Comparison of ENCODE assay signal across 8 cellular contexts in genomic region chr5:124649548-124650501, GRCh38.
A peak's percentile ranks its signal among the peaks of the same experiment; 100 is the strongest.
DNase-seq lines count a peak whose midpoint lies in the region; ATAC-seq and TF ChIP-seq lines count a peak whose summit lies in the region.

No MANE protein-coding gene starts in this region.

- H3K4me1 ChIP-seq in duodenal mucosa (ENCODE audit: control insufficient read depth in 1 of 2, insufficient read depth in 2 of 2, low read length in 2 of 2) (peaks cover 56 to 64% of the 10 kb centered on the region in 2 donors), mucosa of descending colon (ENCODE audit: low read depth) (peaks cover 38% of the 10 kb centered on the region)

- peaks cover 5 to 22% of the 10 kb centered on the region in 2 donors for H3K36me3 ChIP-seq in duodenal mucosa (ENCODE audit: control insufficient read depth in 1 of 2, insufficient read depth in 2 of 2, low read length in 2 of 2)
- H3K36me3 ChIP-seq in mucosa of descending colon (ENCODE audit: low read depth), result no peaks in the 10 kb centered on the region

- H3K4me3 Mint-ChIP-seq in stimulated activated memory B cell treated with anti-CD40 and anti-IgM and Interleukin-4, amounts not matched to agents 10 μg/mL and 1 μg/mL and 100 μg/mL, for 72 hours, result peak overlapping the region; percentile 65

- TF ChIP-seq CTCF in mucosa of descending colon (IDR thresholded peaks at IDR 0.05), result no peak

- ATAC-seq in GM19035 (IDR thresholded peaks at IDR 0.05; ENCODE audit: unreplicated experiment), result peak; percentile 69
- peak; percentile 85 for ATAC-seq in HG03175 (IDR thresholded peaks at IDR 0.05; ENCODE audit: unreplicated experiment)
- ATAC-seq in mucosa of descending colon, result peak; percentile 79
- peak; percentile 92 for ATAC-seq in stimulated activated memory B cell treated with anti-CD40 and anti-IgM and Interleukin-4, amounts not matched to agents 10 μg/mL and 1 μg/mL and 100 μg/mL, for 72 hours

- H3K27me3 ChIP-seq in duodenal mucosa (ENCODE audit: control insufficient read depth in 1 of 2, insufficient read depth in 2 of 2, low read length in 2 of 2), result no peaks in the 10 kb centered on the region

- DNase-seq in AG08395 (ENCODE audit: low spot score), result peak; percentile 88
- DNase-seq in NCI-H446 treated with DMSO at 0.1 percent for 48 hours (lab: John Stamatoyannopoulos, UW), result peak; percentile 47
- DNase-seq in activated CD4-positive, alpha-beta T cell treated with anti-CD3 and anti-CD28 coated beads, Interleukin-2, amount 50 U/mL, for 1 hour, result peak; percentile 28
- DNase-seq in mucosa of descending colon, result peak; percentile 76 to 89 (median 77)

- no peaks in the 10 kb centered on the region for H3K9me3 ChIP-seq in duodenal mucosa (ENCODE audit: control insufficient read depth in 1 of 2, low read length in 2 of 2)
- H3K9me3 ChIP-seq in mucosa of descending colon, result no peaks in the 10 kb centered on the region

- H3K4me1 Mint-ChIP-seq in stimulated activated memory B cell treated with anti-CD40 and anti-IgM and Interleukin-4, amounts not matched to agents 10 μg/mL and 1 μg/mL and 100 μg/mL, for 72 hours, result peaks cover 63% of the 10 kb centered on the region

- H3K9me3 Mint-ChIP-seq in stimulated activated memory B cell treated with anti-CD40 and anti-IgM and Interleukin-4, amounts not matched to agents 10 μg/mL and 1 μg/mL and 100 μg/mL, for 72 hours, result no peaks in the 10 kb centered on the region

- no peak overlapping the region for H3K27ac ChIP-seq in duodenal mucosa (ENCODE audit: low read depth, low read length)

- peaks cover 18% of the 10 kb centered on the region for H3K36me3 Mint-ChIP-seq in stimulated activated memory B cell treated with anti-CD40 and anti-IgM and Interleukin-4, amounts not matched to agents 10 μg/mL and 1 μg/mL and 100 μg/mL, for 72 hours

- intact Hi-C loops in mucosa of descending colon (cut with DNase I, micrococcal nuclease), result loop anchor here in 1 of 2 donors (10.0 kb wide), 1 partner anchor 95 kb away; the partner anchor contains the start of gene ZNF608

- H3K9ac ChIP-seq in duodenal mucosa (ENCODE audit: low read depth in 1 of 2, low read length in 2 of 2), result no peak overlapping the region

- H3K27me3 Mint-ChIP-seq in stimulated activated memory B cell treated with anti-CD40 and anti-IgM and Interleukin-4, amounts not matched to agents 10 μg/mL and 1 μg/mL and 100 μg/mL, for 72 hours, result no peaks in the 10 kb centered on the region

- H3K27ac Mint-ChIP-seq in stimulated activated memory B cell treated with anti-CD40 and anti-IgM and Interleukin-4, amounts not matched to agents 10 μg/mL and 1 μg/mL and 100 μg/mL, for 72 hours, result peak overlapping the region; percentile 78

- peak overlapping the region; percentile 13 to 42 for H3K4me3 ChIP-seq in duodenal mucosa (ENCODE audit: low read depth in 1 of 2, low read length in 2 of 2)
- no peak overlapping the region for H3K4me3 ChIP-seq in mucosa of descending colon

Comparison
In these comparisons a context has a peak if more than half of its experiments do, and no peak if none do; other contexts are left out.
1. DNase-seq: peak in every context shown above with its lines; median percentile 88 in AG08395; 77 in mucosa of descending colon; 47 in NCI-H446 treated with DMSO at 0.1 percent for 48 hours; 28 in activated CD4-positive, alpha-beta T cell treated with anti-CD3 and anti-CD28 coated beads, Interleukin-2, amount 50 U/mL, for 1 hour.